9 cellular contexts compared by ENCODE assay signal in the genomic region with DNA sequence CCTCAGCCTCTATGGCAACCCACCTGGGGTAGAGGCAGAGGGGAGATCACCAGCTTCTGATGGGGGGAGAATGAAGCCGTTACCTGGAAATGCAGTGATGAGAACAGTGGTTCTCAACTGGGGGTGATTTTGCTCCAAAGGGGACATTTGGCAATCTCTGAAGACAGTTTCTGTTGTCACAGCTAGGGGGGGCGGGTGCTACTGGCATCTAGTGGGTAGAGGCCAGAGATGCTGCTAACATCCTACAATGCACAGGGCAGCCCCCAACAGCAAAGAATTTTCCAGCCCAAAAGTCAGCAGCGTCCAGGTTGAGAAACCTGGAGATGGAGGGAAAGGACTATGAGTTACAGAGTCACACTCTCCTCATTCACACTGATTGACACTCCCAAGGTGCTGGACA.
DNase-seq lines count a peak whose midpoint lies in the region; ATAC-seq and TF ChIP-seq lines count a peak whose summit lies in the region.
"Had no signal": no experiment of that assay in that cellular context is flagged by ENCODE, and none has a peak within 500 bp of the region (broad histone marks: within the 10 kb centered on the region; RNA-seq: fewer than 3 reads in every experiment).

No MANE protein-coding gene starts in this region.

- POLR2A ChIA-PET in T-cell (lab: Charles Lee): no interaction called here

- no peaks in the 10 kb centered on the region for H3K4me1 Mint-ChIP-seq in T-cell

- no peak for TF ChIP-seq POLR2A in NB4 (IDR thresholded peaks at IDR 0.05; ENCODE audit: extremely low read depth, insufficient read length)

- peak; percentile 36 for TF ChIP-seq CTCF in NB4 (IDR thresholded peaks at IDR 0.05; ENCODE audit: low read depth, low read length)
- TF ChIP-seq CTCF in psoas muscle (IDR thresholded peaks at IDR 0.05): no peak

- no peak overlapping the region for H3K27ac Mint-ChIP-seq in T-cell

- no peak overlapping the region for H3K27ac ChIP-seq in psoas muscle

- H3K4me3 Mint-ChIP-seq in T-cell: no peak overlapping the region

- peaks cover 9% of the 10 kb centered on the region for H3K4me1 ChIP-seq in psoas muscle

- H3K36me3 Mint-ChIP-seq in T-cell: no peaks in the 10 kb centered on the region

- no peak for ATAC-seq in psoas muscle
- ATAC-seq in T-cell (replicated peaks in 1 of 4): no peak
- ATAC-seq in HG03571 (IDR thresholded peaks at IDR 0.05; ENCODE audit: unreplicated experiment): no peak

- H3K27me3 ChIP-seq in psoas muscle (ENCODE audit: insufficient read depth in 3 of 3, low read length in 2 of 3): no peaks in the 10 kb centered on the region

- H3K27me3 Mint-ChIP-seq in T-cell: peaks cover 33 to 38% of the 10 kb centered on the region in 2 donors

- 86 to 90% (median 86%) methylated on average over 3 of the region's 3 CpGs for WGBS in psoas muscle, 3 donors

- H3K4me3 ChIP-seq in NB4 (ENCODE audit: low read depth, low read length) (no peak overlapping the region), psoas muscle (peak overlapping the region; percentile 48)

- no peaks in the 10 kb centered on the region for H3K36me3 ChIP-seq in psoas muscle (ENCODE audit: insufficient read depth in 1 of 2, low read depth in 1 of 2)

- H3K9me3 Mint-ChIP-seq in T-cell: no peaks in the 10 kb centered on the region

- H3K9me3 ChIP-seq in psoas muscle: no peaks in the 10 kb centered on the region

- DNase-seq in ELR (ENCODE audit: low read depth) (peak; percentile 53), NB4 (ENCODE audit: low read depth) (peak; percentile 25), dermis blood vessel endothelial cell (peak; percentile 24), psoas muscle (no peak), T-cell (no peak), HPDE6-E6E7 (ENCODE audit: extremely low spot score) (no peak)
- DNase-seq: activated naive CD4-positive, alpha-beta T cell treated with Interleukin-2 at 50 U/mL for 16 hours; NK-92 treated with Interleukin-12 subunit alpha and Interleukin-12 subunit beta, amount 100 ng/mL, for 24 hours had no signal

- CTCF ChIA-PET in T-cell (lab: Charles Lee): no interaction called here

- intact Hi-C loops in psoas muscle (cut with DNase I): no loop called here

Comparison
In these comparisons a context has a peak if more than half of its experiments do, and no peak if none do; other contexts are left out.
1. DNase-seq: peak in ELR (single experiment), NB4 (single experiment) and dermis blood vessel endothelial cell (single experiment); none in psoas muscle (0 of 2), T-cell (0 of 34) and HPDE6-E6E7 (single experiment).